16 cellular contexts compared by ENCODE assay signal in genomic region chr13:110044521-110045200, GRCh38.
DNase-seq lines count a peak whose midpoint lies in the region; ATAC-seq and TF ChIP-seq lines count a peak whose summit lies in the region.
"Had no signal": no experiment of that assay in that cellular context is flagged by ENCODE, and none has a peak within 500 bp of the region (broad histone marks: within the 10 kb centered on the region; RNA-seq: fewer than 3 reads in every experiment).

No MANE protein-coding gene starts in this region.

- no peak overlapping the region for H3K27ac Mint-ChIP-seq in endodermal cell
- H3K27ac Mint-ChIP-seq: activated naive CD4-positive, alpha-beta T cell treated with anti-CD3 and anti-CD28 coated beads, Interleukin-2, amount 50 U/mL, for 24 hours; dendritic cell treated with granulocyte-macrophage colony-stimulating factor and Interleukin-4, amounts not matched to agents 40 ng/mL and 50 ng/mL, for 4 days had no signal

- peaks cover 11% of the 10 kb centered on the region for H3K4me1 Mint-ChIP-seq in endodermal cell
- H3K4me1 Mint-ChIP-seq: activated naive CD4-positive, alpha-beta T cell treated with anti-CD3 and anti-CD28 coated beads, Interleukin-2, amount 50 U/mL, for 24 hours had no signal

- H3K9me3 Mint-ChIP-seq in endodermal cell = peaks cover 2% of the 10 kb centered on the region
- H3K9me3 Mint-ChIP-seq: activated naive CD4-positive, alpha-beta T cell treated with anti-CD3 and anti-CD28 coated beads, Interleukin-2, amount 50 U/mL, for 24 hours; dendritic cell treated with granulocyte-macrophage colony-stimulating factor and Interleukin-4, amounts not matched to agents 40 ng/mL and 50 ng/mL, for 4 days had no signal

- no peaks in the 10 kb centered on the region for H3K36me3 Mint-ChIP-seq in endodermal cell (ENCODE audit: low read depth)
- H3K36me3 Mint-ChIP-seq: activated naive CD4-positive, alpha-beta T cell treated with anti-CD3 and anti-CD28 coated beads, Interleukin-2, amount 50 U/mL, for 24 hours had no signal

- WGBS in endodermal cell (ENCODE audit: insufficient coverage in 1 of 2, insufficient read length in 1 of 2), 2 experiments = 69 to 96% methylated on average over 5 to 16 of the region's 17 CpGs

- H3K4me3 ChIP-seq in endodermal cell (ENCODE audit: low read length) = no peak overlapping the region
- H3K4me3 ChIP-seq: left ventricle myocardium inferior, spleen, thoracic aorta had no signal

- peaks cover 6% of the 10 kb centered on the region for H3K27me3 Mint-ChIP-seq in endodermal cell (ENCODE audit: insufficient read depth)

- peak; percentile 22 for ATAC-seq in omental fat pad (ENCODE audit: low FRiP score)
- no peak for ATAC-seq in GM18502 (IDR thresholded peaks at IDR 0.05; ENCODE audit: poor library complexity, unreplicated experiment)
- ATAC-seq: Right ventricle myocardium inferior had no signal

- no peaks in the 10 kb centered on the region for H3K36me3 ChIP-seq in endodermal cell (ENCODE audit: control insufficient read depth, insufficient read depth, low read length)
- H3K36me3 ChIP-seq: left ventricle myocardium inferior, spleen, thoracic aorta had no signal

- peak; percentile 73 for DNase-seq in DMS79 (lab: John Stamatoyannopoulos, UW)
- peak; percentile 57 for DNase-seq in NCI-H1417 treated with DMSO at 0.1 percent for 48 hours (lab: John Stamatoyannopoulos, UW)
- DNase-seq in endodermal cell = peak; percentile 72
- DNase-seq in omental fat pad (ENCODE audit: low spot score) = no peak
- no peak for DNase-seq in COLO829 (ENCODE audit: low spot score)
- no peak for DNase-seq in LoVo (ENCODE audit: low spot score)
- DNase-seq: left ventricle myocardium inferior, MM.1S, NCI-H524, spleen had no signal

- TF ChIP-seq CTCF in endodermal cell (conservative IDR thresholded peaks at IDR 0.05) (peak; percentile 30), omental fat pad (IDR thresholded peaks at IDR 0.05) (no peak)

- no peak overlapping the region for H3K27ac ChIP-seq in endodermal cell (ENCODE audit: low read depth, low read length)
- H3K27ac ChIP-seq: left ventricle myocardium inferior, spleen, thoracic aorta had no signal

- H3K9ac ChIP-seq in endodermal cell (ENCODE audit: extremely low read depth, low read length, poor library complexity, severe bottlenecking) = no peak overlapping the region

- H3K4me3 Mint-ChIP-seq in endodermal cell = no peak overlapping the region
- H3K4me3 Mint-ChIP-seq: activated naive CD4-positive, alpha-beta T cell treated with anti-CD3 and anti-CD28 coated beads, Interleukin-2, amount 50 U/mL, for 24 hours; dendritic cell treated with granulocyte-macrophage colony-stimulating factor and Interleukin-4, amounts not matched to agents 40 ng/mL and 50 ng/mL, for 4 days; neural crest cell had no signal

- no peaks in the 10 kb centered on the region for H3K9me3 ChIP-seq in endodermal cell (ENCODE audit: control insufficient read depth, low read length)
- H3K9me3 ChIP-seq: left ventricle myocardium inferior, spleen, thoracic aorta had no signal

- no peaks in the 10 kb centered on the region for H3K4me1 ChIP-seq in endodermal cell (ENCODE audit: control insufficient read depth, insufficient read depth, low read length)

- H3K27me3 ChIP-seq in endodermal cell (ENCODE audit: control insufficient read depth, insufficient read depth, low read length, poor library complexity, severe bottlenecking) = no peaks in the 10 kb centered on the region

Comparison
In these comparisons a context has a peak if more than half of its experiments do, and no peak if none do; other contexts are left out.
1. DNase-seq: peak in DMS79 (single experiment), NCI-H1417 treated with DMSO at 0.1 percent for 48 hours (single experiment) and endodermal cell (single experiment); none in omental fat pad (single experiment), COLO829 (single experiment) and LoVo (single experiment).